In genomic region chr10:87504667-87505365, GRCh38 we compare ENCODE assay signal across 1 cellular context.
TF ChIP-seq lines count a peak whose summit lies in the region.

A gene with protein sequence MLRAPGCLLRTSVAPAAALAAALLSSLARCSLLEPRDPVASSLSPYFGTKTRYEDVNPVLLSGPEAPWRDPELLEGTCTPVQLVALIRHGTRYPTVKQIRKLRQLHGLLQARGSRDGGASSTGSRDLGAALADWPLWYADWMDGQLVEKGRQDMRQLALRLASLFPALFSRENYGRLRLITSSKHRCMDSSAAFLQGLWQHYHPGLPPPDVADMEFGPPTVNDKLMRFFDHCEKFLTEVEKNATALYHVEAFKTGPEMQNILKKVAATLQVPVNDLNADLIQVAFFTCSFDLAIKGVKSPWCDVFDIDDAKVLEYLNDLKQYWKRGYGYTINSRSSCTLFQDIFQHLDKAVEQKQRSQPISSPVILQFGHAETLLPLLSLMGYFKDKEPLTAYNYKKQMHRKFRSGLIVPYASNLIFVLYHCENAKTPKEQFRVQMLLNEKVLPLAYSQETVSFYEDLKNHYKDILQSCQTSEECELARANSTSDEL (plus strand): TSS chr10:87504893. CDS start chr10:87504916, 23 bp downstream.

TF ChIP-seq in K562, 482 proteins besides CTCF, POLR2A, EP300 and RAD21 (continued from another document and continues in another):
- TF ChIP-seq, protein P1, sequence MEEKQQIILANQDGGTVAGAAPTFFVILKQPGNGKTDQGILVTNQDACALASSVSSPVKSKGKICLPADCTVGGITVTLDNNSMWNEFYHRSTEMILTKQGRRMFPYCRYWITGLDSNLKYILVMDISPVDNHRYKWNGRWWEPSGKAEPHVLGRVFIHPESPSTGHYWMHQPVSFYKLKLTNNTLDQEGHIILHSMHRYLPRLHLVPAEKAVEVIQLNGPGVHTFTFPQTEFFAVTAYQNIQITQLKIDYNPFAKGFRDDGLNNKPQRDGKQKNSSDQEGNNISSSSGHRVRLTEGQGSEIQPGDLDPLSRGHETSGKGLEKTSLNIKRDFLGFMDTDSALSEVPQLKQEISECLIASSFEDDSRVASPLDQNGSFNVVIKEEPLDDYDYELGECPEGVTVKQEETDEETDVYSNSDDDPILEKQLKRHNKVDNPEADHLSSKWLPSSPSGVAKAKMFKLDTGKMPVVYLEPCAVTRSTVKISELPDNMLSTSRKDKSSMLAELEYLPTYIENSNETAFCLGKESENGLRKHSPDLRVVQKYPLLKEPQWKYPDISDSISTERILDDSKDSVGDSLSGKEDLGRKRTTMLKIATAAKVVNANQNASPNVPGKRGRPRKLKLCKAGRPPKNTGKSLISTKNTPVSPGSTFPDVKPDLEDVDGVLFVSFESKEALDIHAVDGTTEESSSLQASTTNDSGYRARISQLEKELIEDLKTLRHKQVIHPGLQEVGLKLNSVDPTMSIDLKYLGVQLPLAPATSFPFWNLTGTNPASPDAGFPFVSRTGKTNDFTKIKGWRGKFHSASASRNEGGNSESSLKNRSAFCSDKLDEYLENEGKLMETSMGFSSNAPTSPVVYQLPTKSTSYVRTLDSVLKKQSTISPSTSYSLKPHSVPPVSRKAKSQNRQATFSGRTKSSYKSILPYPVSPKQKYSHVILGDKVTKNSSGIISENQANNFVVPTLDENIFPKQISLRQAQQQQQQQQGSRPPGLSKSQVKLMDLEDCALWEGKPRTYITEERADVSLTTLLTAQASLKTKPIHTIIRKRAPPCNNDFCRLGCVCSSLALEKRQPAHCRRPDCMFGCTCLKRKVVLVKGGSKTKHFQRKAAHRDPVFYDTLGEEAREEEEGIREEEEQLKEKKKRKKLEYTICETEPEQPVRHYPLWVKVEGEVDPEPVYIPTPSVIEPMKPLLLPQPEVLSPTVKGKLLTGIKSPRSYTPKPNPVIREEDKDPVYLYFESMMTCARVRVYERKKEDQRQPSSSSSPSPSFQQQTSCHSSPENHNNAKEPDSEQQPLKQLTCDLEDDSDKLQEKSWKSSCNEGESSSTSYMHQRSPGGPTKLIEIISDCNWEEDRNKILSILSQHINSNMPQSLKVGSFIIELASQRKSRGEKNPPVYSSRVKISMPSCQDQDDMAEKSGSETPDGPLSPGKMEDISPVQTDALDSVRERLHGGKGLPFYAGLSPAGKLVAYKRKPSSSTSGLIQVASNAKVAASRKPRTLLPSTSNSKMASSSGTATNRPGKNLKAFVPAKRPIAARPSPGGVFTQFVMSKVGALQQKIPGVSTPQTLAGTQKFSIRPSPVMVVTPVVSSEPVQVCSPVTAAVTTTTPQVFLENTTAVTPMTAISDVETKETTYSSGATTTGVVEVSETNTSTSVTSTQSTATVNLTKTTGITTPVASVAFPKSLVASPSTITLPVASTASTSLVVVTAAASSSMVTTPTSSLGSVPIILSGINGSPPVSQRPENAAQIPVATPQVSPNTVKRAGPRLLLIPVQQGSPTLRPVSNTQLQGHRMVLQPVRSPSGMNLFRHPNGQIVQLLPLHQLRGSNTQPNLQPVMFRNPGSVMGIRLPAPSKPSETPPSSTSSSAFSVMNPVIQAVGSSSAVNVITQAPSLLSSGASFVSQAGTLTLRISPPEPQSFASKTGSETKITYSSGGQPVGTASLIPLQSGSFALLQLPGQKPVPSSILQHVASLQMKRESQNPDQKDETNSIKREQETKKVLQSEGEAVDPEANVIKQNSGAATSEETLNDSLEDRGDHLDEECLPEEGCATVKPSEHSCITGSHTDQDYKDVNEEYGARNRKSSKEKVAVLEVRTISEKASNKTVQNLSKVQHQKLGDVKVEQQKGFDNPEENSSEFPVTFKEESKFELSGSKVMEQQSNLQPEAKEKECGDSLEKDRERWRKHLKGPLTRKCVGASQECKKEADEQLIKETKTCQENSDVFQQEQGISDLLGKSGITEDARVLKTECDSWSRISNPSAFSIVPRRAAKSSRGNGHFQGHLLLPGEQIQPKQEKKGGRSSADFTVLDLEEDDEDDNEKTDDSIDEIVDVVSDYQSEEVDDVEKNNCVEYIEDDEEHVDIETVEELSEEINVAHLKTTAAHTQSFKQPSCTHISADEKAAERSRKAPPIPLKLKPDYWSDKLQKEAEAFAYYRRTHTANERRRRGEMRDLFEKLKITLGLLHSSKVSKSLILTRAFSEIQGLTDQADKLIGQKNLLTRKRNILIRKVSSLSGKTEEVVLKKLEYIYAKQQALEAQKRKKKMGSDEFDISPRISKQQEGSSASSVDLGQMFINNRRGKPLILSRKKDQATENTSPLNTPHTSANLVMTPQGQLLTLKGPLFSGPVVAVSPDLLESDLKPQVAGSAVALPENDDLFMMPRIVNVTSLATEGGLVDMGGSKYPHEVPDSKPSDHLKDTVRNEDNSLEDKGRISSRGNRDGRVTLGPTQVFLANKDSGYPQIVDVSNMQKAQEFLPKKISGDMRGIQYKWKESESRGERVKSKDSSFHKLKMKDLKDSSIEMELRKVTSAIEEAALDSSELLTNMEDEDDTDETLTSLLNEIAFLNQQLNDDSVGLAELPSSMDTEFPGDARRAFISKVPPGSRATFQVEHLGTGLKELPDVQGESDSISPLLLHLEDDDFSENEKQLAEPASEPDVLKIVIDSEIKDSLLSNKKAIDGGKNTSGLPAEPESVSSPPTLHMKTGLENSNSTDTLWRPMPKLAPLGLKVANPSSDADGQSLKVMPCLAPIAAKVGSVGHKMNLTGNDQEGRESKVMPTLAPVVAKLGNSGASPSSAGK (IDR thresholded peaks at IDR 0.05), result peak; percentile 30; the same call in 1 of the 2 replicates
- TF ChIP-seq NFE2 (IDR thresholded peaks at IDR 0.05; ENCODE audit: low read depth), result no peak
- peak; percentile 31; the same call in 1 of the 2 replicates for TF ChIP-seq MYC (IDR thresholded peaks at IDR 0.05; ENCODE audit: low read depth, low read length)
- no peak for TF ChIP-seq MYC (CRISPR knock-in tag; IDR thresholded peaks at IDR 0.05; ENCODE audit: borderline replicate concordance, low read depth)
- no peak for TF ChIP-seq ILF3 (IDR thresholded peaks at IDR 0.05; ENCODE audit: borderline replicate concordance)
- no peak for TF ChIP-seq SMARCB1 (IDR thresholded peaks at IDR 0.05; ENCODE audit: insufficient read length, low read depth)
- TF ChIP-seq PPARD (CRISPR knock-in tag; IDR thresholded peaks at IDR 0.05), result no peak
- peak; percentile 64; the same call in 1 of the 2 replicates for TF ChIP-seq SUPT5H (IDR thresholded peaks at IDR 0.05)
- no peak for TF ChIP-seq RBM39 (optimal IDR thresholded peaks at IDR 0.05; ENCODE audit: low read depth, low read length)
- TF ChIP-seq HMGN3 (IDR thresholded peaks at IDR 0.05; ENCODE audit: borderline replicate concordance, extremely low read depth, insufficient read length, low read depth, low read length), result no peak
- no peak for TF ChIP-seq RUNX1 (IDR thresholded peaks at IDR 0.05; ENCODE audit: low read depth)
- TF ChIP-seq PTRF (tag; IDR thresholded peaks at IDR 0.05), result no peak
- no peak for TF ChIP-seq SREBF2 (CRISPR knock-in tag; IDR thresholded peaks at IDR 0.05)
- peak; percentile 70; the same call in 1 of the 2 replicates for TF ChIP-seq CBFB (CRISPR knock-in tag; IDR thresholded peaks at IDR 0.05)
- TF ChIP-seq POLR2AphosphoS2 (IDR thresholded peaks at IDR 0.05; ENCODE audit: low read length), result peak; percentile 56; the same call in 1 of the 2 replicates
- no peak for TF ChIP-seq ZNF436 (CRISPR knock-in tag; IDR thresholded peaks at IDR 0.05)
- TF ChIP-seq YBX1 (IDR thresholded peaks at IDR 0.05), result no peak
- peak in 1 of 2 experiments; percentile 61; a peak in 3 of 4 replicates for TF ChIP-seq MNT (conservative IDR thresholded peaks at IDR 0.05)
- peak in 2 of 3 experiments; percentile 8 to 17 for TF ChIP-seq YY1 (IDR thresholded peaks at IDR 0.05; ENCODE audit: borderline replicate concordance in 1 of 3, control insufficient read depth in 1 of 3, extremely low read depth in 1 of 3, insufficient read depth in 3 of 3, insufficient read length in 1 of 3, insufficient replicate concordance in 2 of 3, low read depth in 1 of 3, low read length in 2 of 3)
- 0 out of 2 replicates have a peak, but pooled peaks have one; percentile 43 for TF ChIP-seq FOXP1 (CRISPR knock-in tag; IDR thresholded peaks at IDR 0.05)
- 0 out of 2 replicates have a peak, but pooled peaks have one; percentile 24 for TF ChIP-seq PML (IDR thresholded peaks at IDR 0.05; ENCODE audit: low read length)
- no peak for TF ChIP-seq ZNF699 (CRISPR knock-in tag; IDR thresholded peaks at IDR 0.05; ENCODE audit: insufficient replicate concordance)
- 0 out of 2 replicates have a peak, but pooled peaks have one; percentile 5 for TF ChIP-seq CBFA2T3 (IDR thresholded peaks at IDR 0.05)
- TF ChIP-seq RNF2 (IDR thresholded peaks at IDR 0.05), result no peak
- TF ChIP-seq AFF4 (CRISPR knock-in tag; IDR thresholded peaks at IDR 0.05), result 0 out of 2 replicates have a peak, but pooled peaks have one; percentile 44
- no peak for TF ChIP-seq ZNF347 (CRISPR knock-in tag; IDR thresholded peaks at IDR 0.05; ENCODE audit: low read depth)
- TF ChIP-seq CREB1 (IDR thresholded peaks at IDR 0.05), result peak; percentile 84
- TF ChIP-seq CREB1 (CRISPR knock-in tag; IDR thresholded peaks at IDR 0.05), result peak; percentile 82
- TF ChIP-seq ZNF184 (CRISPR knock-in tag; IDR thresholded peaks at IDR 0.05), result no peak
- no peak for TF ChIP-seq TRIM25 (IDR thresholded peaks at IDR 0.05; ENCODE audit: borderline replicate concordance)
- no peak for TF ChIP-seq JUNB (CRISPR knock-in tag; conservative IDR thresholded peaks at IDR 0.05)
- TF ChIP-seq ESRRB (CRISPR knock-in tag; IDR thresholded peaks at IDR 0.05; ENCODE audit: borderline replicate concordance), result no peak
- no peak for TF ChIP-seq CAMTA2 (CRISPR knock-in tag; conservative IDR thresholded peaks at IDR 0.05)
- no peak for TF ChIP-seq ZNF224 (CRISPR knock-in tag; IDR thresholded peaks at IDR 0.05)
- no peak for TF ChIP-seq ATF1 (CRISPR knock-in tag; IDR thresholded peaks at IDR 0.05)
- TF ChIP-seq ATF1 (tag; IDR thresholded peaks at IDR 0.05), result peak; percentile 67
- no peak for TF ChIP-seq KLF16 (IDR thresholded peaks at IDR 0.05)
- no peak for TF ChIP-seq E2F1 (CRISPR knock-in tag; IDR thresholded peaks at IDR 0.05)
- peak; percentile 41 for TF ChIP-seq PHF20 (IDR thresholded peaks at IDR 0.05; ENCODE audit: partially characterized antibody)
- TF ChIP-seq PURB (CRISPR knock-in tag; IDR thresholded peaks at IDR 0.05; ENCODE audit: low read depth), result no peak
- TF ChIP-seq KDM1A (IDR thresholded peaks at IDR 0.05), result no peak
- TF ChIP-seq PRMT5 (CRISPR knock-in tag; IDR thresholded peaks at IDR 0.05), result no peak
- TF ChIP-seq MBD2 (IDR thresholded peaks at IDR 0.05; ENCODE audit: borderline replicate concordance, low read depth), result peak; percentile 39; the same call in 1 of the 2 replicates
- peak in 1 of 2 experiments; percentile 44; a peak in 1 of 4 replicates for TF ChIP-seq RCOR1 (IDR thresholded peaks at IDR 0.05; ENCODE audit: borderline replicate concordance in 1 of 2, low read depth in 2 of 2, low read length in 2 of 2)
- TF ChIP-seq NFXL1 (CRISPR knock-in tag; IDR thresholded peaks at IDR 0.05), result no peak
